In the genomic region with DNA sequence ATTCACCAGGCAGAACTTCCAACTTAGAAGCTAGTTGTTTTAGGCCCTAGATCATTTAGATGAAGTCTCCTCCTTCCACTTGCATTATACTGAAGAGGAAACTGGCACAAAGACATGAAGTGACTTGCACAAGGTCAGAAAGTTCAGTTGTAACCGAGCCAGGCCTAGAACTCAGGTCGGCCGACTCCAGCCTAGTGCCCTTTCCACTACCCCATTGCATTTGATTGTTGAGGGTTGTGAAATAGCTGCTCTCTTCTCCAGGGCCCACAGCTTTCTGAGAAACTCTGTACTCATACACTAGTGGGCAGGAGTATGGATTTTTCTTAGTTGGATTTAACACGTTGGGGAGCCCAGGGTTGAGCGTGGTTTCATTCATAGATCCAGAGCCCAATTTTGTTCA, we compare ENCODE assay signal across 11 cellular contexts. TPM values are rescaled to one million over a fixed set of nuclear protein-coding genes. Genes with fewer than 3 reads are reported as not detected.
DNase-seq lines count a peak whose midpoint lies in the region; ATAC-seq and TF ChIP-seq lines count a peak whose summit lies in the region.
"Had no signal": no experiment of that assay in that cellular context is flagged by ENCODE, and none has a peak within 500 bp of the region (broad histone marks: within the 10 kb centered on the region; RNA-seq: fewer than 3 reads in every experiment).

No MANE protein-coding gene starts in this region.

- no peak overlapping the region for H3K4ac ChIP-seq in mesenchymal stem cell (ENCODE audit: low read depth in 1 of 2, low read length in 2 of 2)

- H3K9ac ChIP-seq in mesenchymal stem cell (ENCODE audit: low read length), result peak overlapping the region; percentile 64

- H3K27ac ChIP-seq in RWPE2 (ENCODE audit: poor library complexity, severe bottlenecking), result peak overlapping the region; percentile 47
- H3K27ac ChIP-seq in esophagus squamous epithelium, result peak overlapping the region; percentile 60 to 96 (median 78)
- H3K27ac ChIP-seq in mesenchymal stem cell (ENCODE audit: low read length, poor library complexity, severe bottlenecking), result no peak overlapping the region
- peak overlapping the region; percentile 52 for H3K27ac ChIP-seq in temporal lobe (ENCODE audit: low read depth, low read length)
- H3K27ac ChIP-seq: SJSA1 had no signal

- H3K79me1 ChIP-seq in mesenchymal stem cell (replicated peaks; ENCODE audit: low read length, poor library complexity, severe bottlenecking), result peaks cover 4% of the 10 kb centered on the region

- no peak overlapping the region for H2AK5ac ChIP-seq in mesenchymal stem cell (ENCODE audit: low read length, severe bottlenecking)

- H3K4me3 ChIP-seq in RWPE2 (ENCODE audit: severe bottlenecking) (no peak overlapping the region), esophagus squamous epithelium (peak overlapping the region in 1 of 4 donors; percentile 13), mesenchymal stem cell (ENCODE audit: insufficient read depth in 1 of 2, low read depth in 1 of 2, low read length in 2 of 2) (peak overlapping the region in 1 of 2 experiments; percentile 43)
- H3K4me3 ChIP-seq: SJSA1 had no signal

- H3K9me3 ChIP-seq in RWPE2 (ENCODE audit: severe bottlenecking), result no peaks in the 10 kb centered on the region
- no peaks in the 10 kb centered on the region for H3K9me3 ChIP-seq in esophagus squamous epithelium
- no peaks in the 10 kb centered on the region for H3K9me3 ChIP-seq in mesenchymal stem cell (ENCODE audit: control insufficient read depth, low read length)
- H3K9me3 ChIP-seq: SJSA1 had no signal

- DNase-seq in RWPE2 (ENCODE audit: low spot score) (no peak), esophagus squamous epithelium (lab: John Stamatoyannopoulos, UW) (no peak), mesenchymal stem cell (no peak), HuH-7 (ENCODE audit: low spot score) (no peak)
- no peak for DNase-seq in activated CD4-positive, alpha-beta T cell treated with anti-CD3 and anti-CD28 coated beads, Interleukin-2, amount 50 U/mL, for 1 hour
- DNase-seq in stimulated activated naive CD8-positive, alpha-beta T cell treated with anti-CD3 and anti-CD28 coated beads, Interleukin-15, amount 100 ng/mL, for 72 hours, result no peak
- DNase-seq: NCI-H524 treated with DMSO at 0.1 percent for 48 hours; stimulated activated naive CD4-positive, alpha-beta T cell treated with Interleukin-2 at 50 U/mL for 16 hours had no signal

- TF ChIP-seq CTCF in RWPE2 (IDR thresholded peaks at IDR 0.05; ENCODE audit: poor library complexity, severe bottlenecking) (no peak), esophagus squamous epithelium (IDR thresholded peaks at IDR 0.05) (no peak)

- intact Hi-C loops in esophagus squamous epithelium (cut with DNase I), result no loop called here

- no peak overlapping the region for H4K91ac ChIP-seq in mesenchymal stem cell (ENCODE audit: low read length)

- H2AFZ ChIP-seq in mesenchymal stem cell (ENCODE audit: low read depth, low read length), result no peak overlapping the region

- no peak overlapping the region for H4K8ac ChIP-seq in mesenchymal stem cell (ENCODE audit: low read length)

- H3K27me3 Mint-ChIP-seq in stimulated activated naive CD8-positive, alpha-beta T cell treated with anti-CD3 and anti-CD28 coated beads, Interleukin-15, amount 100 ng/mL, for 72 hours, result peaks cover 38% of the 10 kb centered on the region

- H2BK15ac ChIP-seq in mesenchymal stem cell (ENCODE audit: low read depth, poor library complexity, severe bottlenecking), result no peak overlapping the region

- H2BK120ac ChIP-seq in mesenchymal stem cell (ENCODE audit: low read depth, low read length), result no peak overlapping the region

- no peaks in the 10 kb centered on the region for H3K27me3 ChIP-seq in RWPE2 (ENCODE audit: insufficient read depth, poor library complexity, severe bottlenecking)
- no peaks in the 10 kb centered on the region for H3K27me3 ChIP-seq in esophagus squamous epithelium
- H3K27me3 ChIP-seq in mesenchymal stem cell (ENCODE audit: control insufficient read depth in 1 of 2, insufficient read depth in 1 of 2, low read length in 2 of 2), result no peaks in the 10 kb centered on the region
- H3K27me3 ChIP-seq: SJSA1 had no signal

- ATAC-seq in RWPE2 (ENCODE audit: low read depth), result no peak
- ATAC-seq in GM18868 (IDR thresholded peaks at IDR 0.05; ENCODE audit: unreplicated experiment), result no peak
- no peak for ATAC-seq in stimulated activated naive CD8-positive, alpha-beta T cell treated with anti-CD3 and anti-CD28 coated beads, Interleukin-15, amount 100 ng/mL, for 72 hours

- no peak overlapping the region for H3K4me3 Mint-ChIP-seq in stimulated activated naive CD8-positive, alpha-beta T cell treated with anti-CD3 and anti-CD28 coated beads, Interleukin-15, amount 100 ng/mL, for 72 hours

- no peak overlapping the region for H3K27ac Mint-ChIP-seq in stimulated activated naive CD8-positive, alpha-beta T cell treated with anti-CD3 and anti-CD28 coated beads, Interleukin-15, amount 100 ng/mL, for 72 hours

- H3K18ac ChIP-seq in mesenchymal stem cell (ENCODE audit: low read depth in 1 of 2, low read length in 2 of 2), result no peak overlapping the region

- TF ChIP-seq POLR2A in esophagus squamous epithelium (IDR thresholded peaks at IDR 0.05), result no peak

- no peaks in the 10 kb centered on the region for H3K9me3 Mint-ChIP-seq in stimulated activated naive CD8-positive, alpha-beta T cell treated with anti-CD3 and anti-CD28 coated beads, Interleukin-15, amount 100 ng/mL, for 72 hours

- H3K4me1 Mint-ChIP-seq in stimulated activated naive CD8-positive, alpha-beta T cell treated with anti-CD3 and anti-CD28 coated beads, Interleukin-15, amount 100 ng/mL, for 72 hours, result peaks cover 11% of the 10 kb centered on the region

- no peak overlapping the region for H3K4me2 ChIP-seq in mesenchymal stem cell (ENCODE audit: low read length, poor library complexity, severe bottlenecking)

- no peak overlapping the region for H2BK5ac ChIP-seq in mesenchymal stem cell (ENCODE audit: low read depth, low read length, poor library complexity, severe bottlenecking)

- WGBS in esophagus squamous epithelium, 2 donors, result 28 to 78% methylated on average over 2 to 5 of the region's 5 CpGs
- 89% methylated on average over 3 of the region's 5 CpGs for WGBS in mesenchymal stem cell

- H3K14ac ChIP-seq in mesenchymal stem cell (ENCODE audit: low read length in 2 of 2), result no peak overlapping the region

- no peak overlapping the region for H2BK12ac ChIP-seq in mesenchymal stem cell (ENCODE audit: low read length in 2 of 2)

- H3K4me1 ChIP-seq in RWPE2 (ENCODE audit: insufficient read depth, poor library complexity, severe bottlenecking) (peaks cover 44% of the 10 kb centered on the region), esophagus squamous epithelium (peaks cover 33 to 85% (median 59%) of the 10 kb centered on the region in 3 donors), mesenchymal stem cell (ENCODE audit: control insufficient read depth, insufficient read depth, low read depth, low read length) (peaks cover 2% of the 10 kb centered on the region)

- H3K23ac ChIP-seq in mesenchymal stem cell (ENCODE audit: low read length in 2 of 2), result no peak overlapping the region

- H3K36me3 ChIP-seq in RWPE2 (ENCODE audit: low read depth) (0 out of 2 replicates have a peak, but pooled peaks cover 3% of the 10 kb centered on the region), esophagus squamous epithelium (no peaks in the 10 kb centered on the region), mesenchymal stem cell (ENCODE audit: control insufficient read depth in 1 of 2, insufficient read depth in 2 of 2, low read depth in 1 of 2, low read length in 2 of 2) (no peaks in the 10 kb centered on the region)

RNA-seq across cellular contexts. Expression of gene ZNF462, which starts 5.6 kb away (rescaled TPM):
- total RNA-seq in esophagus squamous epithelium, result 10 to 100 TPM; 17.8 to 22.3 (median 21.4) TPM
- polyA plus RNA-seq in mesenchymal stem cell (2013, experiment 1 of 2), result 5.2 TPM
- polyA plus RNA-seq in mesenchymal stem cell (2013, experiment 2 of 2), result 5.1 TPM
- total RNA-seq in temporal lobe, result 78.7 TPM
